14 cellular contexts compared by ENCODE assay signal in the genomic region with DNA sequence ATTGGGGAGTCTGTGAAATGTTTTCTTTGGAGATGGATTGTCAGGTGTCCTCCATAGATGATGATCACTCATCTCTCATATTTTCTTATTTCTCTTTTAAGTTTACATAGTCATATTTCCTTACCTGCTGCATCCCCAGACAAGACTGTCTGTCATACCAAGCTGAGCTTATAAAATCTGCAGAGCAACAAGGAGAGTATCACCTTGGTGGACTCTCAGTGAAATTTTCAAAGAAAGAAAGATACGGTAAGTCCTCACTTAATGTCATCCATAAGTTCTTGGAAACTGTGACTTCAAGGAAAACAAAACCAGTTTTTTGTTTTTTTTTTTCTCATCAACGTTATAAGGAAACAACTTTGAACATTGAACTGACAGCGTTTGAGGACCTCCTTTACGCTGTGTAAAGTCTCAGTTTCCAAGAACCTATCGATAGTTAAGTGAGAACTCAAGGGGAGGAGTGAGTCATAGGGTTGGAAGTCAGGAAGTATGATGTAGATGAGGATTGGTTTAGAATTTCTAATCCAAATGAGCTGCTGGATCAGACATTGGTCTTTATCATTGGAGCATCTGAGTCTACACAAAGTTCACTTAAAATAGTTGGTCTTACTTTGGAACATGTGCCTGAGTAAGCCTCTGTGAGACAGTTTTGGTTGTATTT. TPM values are rescaled to one million over a fixed set of nuclear protein-coding genes. Genes with fewer than 3 reads are reported as not detected.
A peak's percentile ranks its signal among the peaks of the same experiment; 100 is the strongest.
DNase-seq lines count a peak whose midpoint lies in the region; ATAC-seq lines count a peak whose summit lies in the region.
"Had no signal": no experiment of that assay in that cellular context is flagged by ENCODE, and none has a peak within 500 bp of the region (broad histone marks: within the 10 kb centered on the region; RNA-seq: fewer than 3 reads in every experiment).

No MANE protein-coding gene starts in this region.

- peaks cover 13 to 52% (median 18%) of the 10 kb centered on the region in 7 donors for H3K4me1 Mint-ChIP-seq in naive thymus-derived CD4-positive, alpha-beta T cell

- CTCF ChIA-PET in naive thymus-derived CD4-positive, alpha-beta T cell (lab: Charles Lee), result interaction anchor here (0.6 kb wide), 1 partner anchor 23 kb away, joined by 3 read pairs; no protein-coding TSS in a partner anchor

- H3K4me1 ChIP-seq in adipocyte (ENCODE audit: control insufficient read depth, insufficient read depth, low read length), result no peaks in the 10 kb centered on the region
- no peaks in the 10 kb centered on the region for H3K4me1 ChIP-seq in naive thymus-derived CD4-positive, alpha-beta T cell (ENCODE audit: control insufficient read depth in 2 of 2, insufficient read depth in 2 of 2, low read length in 2 of 2)

- peaks cover 19 to 71% (median 56%) of the 10 kb centered on the region in 5 donors for H3K36me3 Mint-ChIP-seq in naive thymus-derived CD4-positive, alpha-beta T cell

- no peaks in the 10 kb centered on the region for H3K27me3 ChIP-seq in adipocyte (replicated peaks; ENCODE audit: control insufficient read depth, insufficient read depth, low read length)
- H3K27me3 ChIP-seq in naive thymus-derived CD4-positive, alpha-beta T cell (ENCODE audit: control insufficient read depth in 2 of 2, insufficient read depth in 2 of 2, low read length in 2 of 2), result no peaks in the 10 kb centered on the region
- H3K27me3 ChIP-seq: dorsolateral prefrontal cortex, SJSA1, transverse colon had no signal

- peak overlapping the region in 1 of 10 donors; percentile 72 for H3K4me3 Mint-ChIP-seq in naive thymus-derived CD4-positive, alpha-beta T cell

- intact Hi-C loops in naive thymus-derived CD4-positive, alpha-beta T cell (cut with micrococcal nuclease), result loop anchor here in 1 of 2 donors (5.0 kb wide), 1 partner anchor 46 kb away; the partner anchor contains the start of gene SPIN1

- POLR2A ChIA-PET in naive thymus-derived CD4-positive, alpha-beta T cell (lab: Charles Lee), result no interaction called here

- DNase-seq in ELR (ENCODE audit: low read depth) (peak; percentile 59), M059J (ENCODE audit: low read depth) (peak; percentile 53), adipocyte (ENCODE audit: low read depth) (peak; percentile 10), NOMO-1 treated with dmso at 0.1 percent for 144 hours (lab: John Stamatoyannopoulos, UW; ENCODE audit: unreplicated experiment) (no peak), NCI-H2227 (lab: John Stamatoyannopoulos, UW; ENCODE audit: unreplicated experiment) (no peak), DMS53 (lab: John Stamatoyannopoulos, UW) (no peak), superior temporal gyrus (ENCODE audit: extremely low spot score) (no peak)
- no peak for DNase-seq in naive thymus-derived CD4-positive, alpha-beta T cell
- DNase-seq: activated CD4-positive, CD25-positive, alpha-beta regulatory T cell; dorsolateral prefrontal cortex; NCI-H69; small intestine; transverse colon had no signal

- ATAC-seq in naive thymus-derived CD4-positive, alpha-beta T cell, result no peak

- no peak overlapping the region for H3K4me3 ChIP-seq in adipocyte (ENCODE audit: low read length)
- H3K4me3 ChIP-seq in naive thymus-derived CD4-positive, alpha-beta T cell (ENCODE audit: low read length), result no peak overlapping the region
- H3K4me3 ChIP-seq: dorsolateral prefrontal cortex, SJSA1, transverse colon had no signal

- no peaks in the 10 kb centered on the region for H3K27me3 Mint-ChIP-seq in naive thymus-derived CD4-positive, alpha-beta T cell

- H3K27ac Mint-ChIP-seq in naive thymus-derived CD4-positive, alpha-beta T cell, result peak overlapping the region in 5 of 9 donors; percentile 34 to 91 (median 45)

- H3K36me3 ChIP-seq in adipocyte (ENCODE audit: control insufficient read depth, insufficient read depth, low read length, severe bottlenecking), result peaks cover 19% of the 10 kb centered on the region
- H3K36me3 ChIP-seq in naive thymus-derived CD4-positive, alpha-beta T cell (ENCODE audit: control insufficient read depth in 2 of 3, insufficient read depth in 3 of 3, low read length in 3 of 3), result peaks cover 0 to 35% (median 3%) of the 10 kb centered on the region in 3 experiments

- peaks cover 0 to 4% (median 0%) of the 10 kb centered on the region in 11 donors for H3K9me3 Mint-ChIP-seq in naive thymus-derived CD4-positive, alpha-beta T cell

- H3K9me3 ChIP-seq in adipocyte (ENCODE audit: control insufficient read depth, low read length), result no peaks in the 10 kb centered on the region
- H3K9me3 ChIP-seq in naive thymus-derived CD4-positive, alpha-beta T cell (ENCODE audit: control insufficient read depth in 2 of 3, low read length in 3 of 3), result no peaks in the 10 kb centered on the region
- H3K9me3 ChIP-seq: SJSA1, transverse colon had no signal

- no peak overlapping the region for H3K27ac ChIP-seq in naive thymus-derived CD4-positive, alpha-beta T cell (ENCODE audit: low read depth, low read length)
- H3K27ac ChIP-seq: dorsolateral prefrontal cortex, SJSA1, transverse colon had no signal

- H3K9ac ChIP-seq in adipocyte (ENCODE audit: low read length), result no peak overlapping the region

RNA-seq across cellular contexts. Expression of gene SPIN1, which starts 45.5 kb away (rescaled TPM):
- 117 and 149 TPM in 2 replicates for total RNA-seq in M059J (2014; rRNA removed; shearing (Covaris generic))
- total RNA-seq in naive thymus-derived CD4-positive, alpha-beta T cell, result 10 to 100 TPM; 27.5 to 38.4 (median 34.9) TPM
- 10 to 100 TPM; 21.7 to 26.2 TPM for polyA plus RNA-seq in naive thymus-derived CD4-positive, alpha-beta T cell

Comparison
In these comparisons a context has a peak if more than half of its experiments do, and no peak if none do; other contexts are left out.
1. DNase-seq: peak in ELR (single experiment), M059J (single experiment) and adipocyte (single experiment); none in naive thymus-derived CD4-positive, alpha-beta T cell (0 of 9), NOMO-1 treated with dmso at 0.1 percent for 144 hours (single experiment), NCI-H2227 (single experiment), DMS53 (single experiment) and superior temporal gyrus (single experiment).